ENCODE assay signal across 16 cellular contexts in the genomic region with DNA sequence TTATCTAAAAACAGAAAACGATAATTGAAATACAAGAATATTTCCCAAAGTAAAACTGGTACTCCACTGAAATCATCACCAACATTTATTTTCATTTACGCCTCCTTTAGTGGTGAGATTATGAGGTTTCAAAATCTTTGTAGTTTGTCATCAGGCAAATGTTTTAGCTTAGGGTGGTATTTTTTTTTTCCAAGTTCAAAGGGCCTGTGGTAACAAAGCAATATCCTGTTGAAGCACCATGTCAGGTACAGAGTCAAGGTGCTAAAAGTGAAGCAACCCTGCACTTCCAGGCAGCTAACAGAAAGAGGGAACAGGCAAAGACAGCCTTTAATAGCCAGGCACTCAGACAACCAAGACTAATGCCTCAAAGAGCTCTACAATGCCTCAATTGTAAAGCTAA.
DNase-seq lines count a peak whose midpoint lies in the region; ATAC-seq lines count a peak whose summit lies in the region.
"Had no signal": no experiment of that assay in that cellular context is flagged by ENCODE, and none has a peak within 500 bp of the region (broad histone marks: within the 10 kb centered on the region; RNA-seq: fewer than 3 reads in every experiment).

No MANE protein-coding gene starts in this region.

- no peak overlapping the region for H2AFZ ChIP-seq in GM23248

- ATAC-seq in natural killer cell treated with Interleukin-12 subunit alpha and Interleukin-12 subunit beta and Interleukin-15 and Interleukin-18, amount 100 ng/mL, for 72 hours = peak; percentile 64 to 77
- no peak for ATAC-seq in HG03432 (IDR thresholded peaks at IDR 0.05; ENCODE audit: unreplicated experiment)
- ATAC-seq: upper lobe of right lung had no signal

- peaks cover 36% of the 10 kb centered on the region for H3K79me2 ChIP-seq in GM23248 (ENCODE audit: insufficient read depth)

- peak overlapping the region; percentile 84 for H3K27ac Mint-ChIP-seq in activated naive CD4-positive, alpha-beta T cell treated with anti-CD3 and anti-CD28 coated beads, Interleukin-2, amount 10 ng/mL, durations not matched to agents 7 days and 5 days
- peak overlapping the region; percentile 61 to 95 for H3K27ac Mint-ChIP-seq in natural killer cell treated with Interleukin-12 subunit alpha and Interleukin-12 subunit beta and Interleukin-15 and Interleukin-18, amount 100 ng/mL, for 72 hours

- no peak overlapping the region for H3K4me2 ChIP-seq in GM23248 (ENCODE audit: unreplicated experiment)

- DNase-seq in activated CD8-positive, alpha-beta memory T cell treated with anti-CD3 and anti-CD28 coated beads for 24 hours = peak; percentile 57
- DNase-seq in activated CD8-positive, alpha-beta memory T cell treated with anti-CD3 and anti-CD28 coated beads, Interleukin-2, amount 50 U/mL, for 4 hours = no peak
- peak; percentile 60 for DNase-seq in SW480 (ENCODE audit: low spot score)
- peak; percentile 59 for DNase-seq in activated naive CD4-positive, alpha-beta T cell treated with anti-CD3 and anti-CD28 coated beads, Interleukin-2, amount 10 ng/mL, durations not matched to agents 7 days and 5 days
- DNase-seq in natural killer cell treated with Interleukin-12 subunit alpha and Interleukin-12 subunit beta and Interleukin-15 and Interleukin-18, amount 100 ng/mL, for 72 hours (ENCODE audit: low spot score) = no peak
- DNase-seq in NCI-H1417 (lab: John Stamatoyannopoulos, UW) = no peak
- no peak for DNase-seq in GM23248
- DNase-seq: COR-L47; effector CD8-positive, alpha-beta T cell; H7; hypothalamus; NCI-H2029; NCI-H524 treated with DMSO at 0.1 percent for 48 hours; upper lobe of right lung had no signal

- no peaks in the 10 kb centered on the region for H3K27me3 ChIP-seq in GM23248 (replicated peaks; ENCODE audit: insufficient read depth)
- H3K27me3 ChIP-seq: upper lobe of right lung had no signal

- CTCF ChIA-PET in activated naive CD4-positive, alpha-beta T cell treated with anti-CD3 and anti-CD28 coated beads, Interleukin-2, amount 10 ng/mL, durations not matched to agents 7 days and 5 days (lab: Charles Lee) = interaction anchor here (1.3 to 1.7 kb wide), 3 partner anchors 85 to 164 kb away, joined by 3 to 4 read pairs (median 3); no protein-coding TSS in a partner anchor

- H3K4me1 Mint-ChIP-seq in activated naive CD4-positive, alpha-beta T cell treated with anti-CD3 and anti-CD28 coated beads, Interleukin-2, amount 10 ng/mL, durations not matched to agents 7 days and 5 days = peaks cover 58% of the 10 kb centered on the region
- peaks cover 73 to 74% of the 10 kb centered on the region in 2 donors for H3K4me1 Mint-ChIP-seq in natural killer cell treated with Interleukin-12 subunit alpha and Interleukin-12 subunit beta and Interleukin-15 and Interleukin-18, amount 100 ng/mL, for 72 hours (ENCODE audit: low read depth in 2 of 2)

- peaks cover 33% of the 10 kb centered on the region for H3K36me3 ChIP-seq in GM23248 (ENCODE audit: low read depth)

- no peaks in the 10 kb centered on the region for H4K20me1 ChIP-seq in GM23248 (ENCODE audit: insufficient read depth)

- WGBS in GM23248 (ENCODE audit: low coverage in 1 of 2, low lambda C conversion rate in 2 of 2, missing lambda C conversion rate in 2 of 2), 2 experiments = 94 to 95% methylated on average over 2 of the region's 2 CpGs

- H3K9me3 ChIP-seq in GM23248 (ENCODE audit: low read depth) = no peaks in the 10 kb centered on the region
- H3K9me3 ChIP-seq: upper lobe of right lung had no signal

- H3K4me3 ChIP-seq in GM23248 = no peak overlapping the region
- H3K4me3 ChIP-seq: upper lobe of right lung had no signal

- H3K27me3 Mint-ChIP-seq in activated naive CD4-positive, alpha-beta T cell treated with anti-CD3 and anti-CD28 coated beads, Interleukin-2, amount 10 ng/mL, durations not matched to agents 7 days and 5 days = no peaks in the 10 kb centered on the region
- H3K27me3 Mint-ChIP-seq in natural killer cell treated with Interleukin-12 subunit alpha and Interleukin-12 subunit beta and Interleukin-15 and Interleukin-18, amount 100 ng/mL, for 72 hours = no peaks in the 10 kb centered on the region

- H3F3A ChIP-seq in GM23248 (ENCODE audit: insufficient read depth) = peaks cover 15% of the 10 kb centered on the region; the same call in 1 of the 2 replicates

- in situ Hi-C loops in GM23248 (cut with MboI) = no loop called here

- H3K9me2 ChIP-seq in GM23248 (ENCODE audit: insufficient read depth) = no peaks in the 10 kb centered on the region

- peak overlapping the region; percentile 60 for H3K4me3 Mint-ChIP-seq in activated naive CD4-positive, alpha-beta T cell treated with anti-CD3 and anti-CD28 coated beads, Interleukin-2, amount 10 ng/mL, durations not matched to agents 7 days and 5 days
- H3K4me3 Mint-ChIP-seq in natural killer cell treated with Interleukin-12 subunit alpha and Interleukin-12 subunit beta and Interleukin-15 and Interleukin-18, amount 100 ng/mL, for 72 hours = peak overlapping the region; percentile 77

- no peaks in the 10 kb centered on the region for H3K9me3 Mint-ChIP-seq in activated naive CD4-positive, alpha-beta T cell treated with anti-CD3 and anti-CD28 coated beads, Interleukin-2, amount 10 ng/mL, durations not matched to agents 7 days and 5 days
- no peaks in the 10 kb centered on the region for H3K9me3 Mint-ChIP-seq in natural killer cell treated with Interleukin-12 subunit alpha and Interleukin-12 subunit beta and Interleukin-15 and Interleukin-18, amount 100 ng/mL, for 72 hours

- peaks cover 20% of the 10 kb centered on the region for H3K4me1 ChIP-seq in GM23248 (ENCODE audit: insufficient read depth)
- H3K4me1 ChIP-seq: upper lobe of right lung had no signal

- H3K36me3 Mint-ChIP-seq in activated naive CD4-positive, alpha-beta T cell treated with anti-CD3 and anti-CD28 coated beads, Interleukin-2, amount 10 ng/mL, durations not matched to agents 7 days and 5 days = peaks cover 74% of the 10 kb centered on the region
- peaks cover 37% of the 10 kb centered on the region for H3K36me3 Mint-ChIP-seq in natural killer cell treated with Interleukin-12 subunit alpha and Interleukin-12 subunit beta and Interleukin-15 and Interleukin-18, amount 100 ng/mL, for 72 hours

- no peak overlapping the region for H3K27ac ChIP-seq in GM23248
- H3K27ac ChIP-seq: upper lobe of right lung, VCaP had no signal

- no peak overlapping the region for H3K9ac ChIP-seq in GM23248

Comparison
In these comparisons a context has a peak if more than half of its experiments do, and no peak if none do; other contexts are left out.
1. DNase-seq: peak in activated CD8-positive, alpha-beta memory T cell treated with anti-CD3 and anti-CD28 coated beads for 24 hours (single experiment), SW480 (single experiment) and activated naive CD4-positive, alpha-beta T cell treated with anti-CD3 and anti-CD28 coated beads, Interleukin-2, amount 10 ng/mL, durations not matched to agents 7 days and 5 days (single experiment); none in activated CD8-positive, alpha-beta memory T cell treated with anti-CD3 and anti-CD28 coated beads, Interleukin-2, amount 50 U/mL, for 4 hours (single experiment), natural killer cell treated with Interleukin-12 subunit alpha and Interleukin-12 subunit beta and Interleukin-15 and Interleukin-18, amount 100 ng/mL, for 72 hours (single experiment), NCI-H1417 (0 of 3) and GM23248 (single experiment).